In genomic region chr1:147073062-147073432, GRCh38 we compare ENCODE assay signal across 10 cellular contexts.
DNase-seq lines count a peak whose midpoint lies in the region; TF ChIP-seq lines count a peak whose summit lies in the region.
"Had no signal": no experiment of that assay in that cellular context is flagged by ENCODE, and none has a peak within 500 bp of the region (broad histone marks: within the 10 kb centered on the region; RNA-seq: fewer than 3 reads in every experiment).

No MANE protein-coding gene starts in this region.

- H3K36me3 Mint-ChIP-seq in IgD-negative memory B cell (peaks cover 2% of the 10 kb centered on the region), nephron (ENCODE audit: low read depth) (peaks cover 5% of the 10 kb centered on the region)

- H3K27ac ChIP-seq in ectodermal cell (ENCODE audit: insufficient read depth, low read depth, low read length, poor library complexity, severe bottlenecking), result no peak overlapping the region

- no peak for TF ChIP-seq POLR2A in lower leg skin (IDR thresholded peaks at IDR 0.05)

- H3K27me3 Mint-ChIP-seq in IgD-negative memory B cell (peaks cover 40% of the 10 kb centered on the region), nephron (ENCODE audit: low read depth) (peaks cover 87% of the 10 kb centered on the region)

- no peaks in the 10 kb centered on the region for H3K36me3 ChIP-seq in ectodermal cell (ENCODE audit: control insufficient read depth, insufficient read depth, low read length)

- no peaks in the 10 kb centered on the region for H3K4me1 ChIP-seq in ectodermal cell (ENCODE audit: control insufficient read depth, insufficient read depth, low read length)

- intact Hi-C loops in lower leg skin (cut with DNase I; ENCODE audit: low total_unique reads), result no loop called here

- peak overlapping the region; percentile 22 to 89 (median 82) for H3K27ac Mint-ChIP-seq in IgD-negative memory B cell
- no peak overlapping the region for H3K27ac Mint-ChIP-seq in nephron

- H3K9me3 Mint-ChIP-seq in IgD-negative memory B cell (peaks cover 0 to 2% (median 0%) of the 10 kb centered on the region in 3 donors), nephron (peaks cover 18% of the 10 kb centered on the region)

- TF ChIP-seq CTCF in AG10803 (conservative IDR thresholded peaks at IDR 0.05; ENCODE audit: low read length) (no peak), nephron (IDR thresholded peaks at IDR 0.05; ENCODE audit: unreplicated experiment in 3 of 3) (no peak), lower leg skin (IDR thresholded peaks at IDR 0.05) (no peak)

- DNase-seq in AG10803 (ENCODE audit: low read depth) (no peak), lower leg skin (ENCODE audit: low spot score in 2 of 2) (no peak), NCI-H2107 (lab: John Stamatoyannopoulos, UW) (no peak), hippocampal formation (lab: John Stamatoyannopoulos, UW) (no peak), NCI-H128 (lab: John Stamatoyannopoulos, UW; ENCODE audit: unreplicated experiment) (no peak)
- DNase-seq: Calu3, SW 1271 had no signal

- H3K4me3 Mint-ChIP-seq in IgD-negative memory B cell, result peak overlapping the region; percentile 31 to 89 (median 80)
- peak overlapping the region; percentile 80 to 86 (median 84) for H3K4me3 Mint-ChIP-seq in nephron

- H3K4me3 ChIP-seq in AG10803 (ENCODE audit: low read length) (peak overlapping the region; percentile 36), ectodermal cell (ENCODE audit: insufficient read depth, low read depth, low read length) (peak overlapping the region; percentile 38), lower leg skin (ENCODE audit: low read depth, poor library complexity, severe bottlenecking) (no peak overlapping the region)

- whole genome bisulfite sequencing in ectodermal cell, 2 experiments, result 26 to 27% methylated on average over 21 of the region's 21 CpGs
- WGBS in lower leg skin, 2 donors, result 6 to 8% methylated on average over 21 of the region's 21 CpGs

- no peaks in the 10 kb centered on the region for H3K9me3 ChIP-seq in ectodermal cell (ENCODE audit: control insufficient read depth, low read length)

- H3K4me1 Mint-ChIP-seq in IgD-negative memory B cell, result peaks cover 10 to 12% (median 11%) of the 10 kb centered on the region in 3 donors
- H3K4me1 Mint-ChIP-seq in nephron, result peaks cover 5% of the 10 kb centered on the region

- peaks cover 79% of the 10 kb centered on the region for H3K27me3 ChIP-seq in ectodermal cell (ENCODE audit: control insufficient read depth, insufficient read depth, low read length, poor library complexity, severe bottlenecking)

Comparison
In these comparisons a context has a peak if more than half of its experiments do, and no peak if none do; other contexts are left out.
1. H3K27ac Mint-ChIP-seq: peak in IgD-negative memory B cell (3 of 3); none in nephron (0 of 3).